ENCODE assay signal across 8 cellular contexts in genomic region chr16:569445-570254, GRCh38. TPM values are rescaled to one million over a fixed set of nuclear protein-coding genes. Genes with fewer than 3 reads are reported as not detected.
DNase-seq lines count a peak whose midpoint lies in the region; ATAC-seq, FAIRE-seq and TF ChIP-seq lines count a peak whose summit lies in the region.

Gene PIGQ, plus strand, starts transcription at chr16:569968. Its CDS starts 4,107 bp downstream, at chr16:574075.

- POLR2A ChIA-PET in A673 (lab: Charles Lee; ENCODE audit: low non-redundant PET), result no interaction called here
- POLR2A ChIA-PET in WTC11 (lab: Charles Lee), result interaction anchor here (1.2 kb wide), 1 partner anchor 18 kb away, joined by 3 read pairs; no protein-coding TSS in a partner anchor

- FAIRE-seq in GM18507 (lab: Jason Lieb, UNC), result peak; percentile 48

- H3K4me3 Mint-ChIP-seq in IgD-negative memory B cell, result peak within 1 kb of the TSS; percentile 83 to 91 (median 88)
- peak within 1 kb of the TSS; percentile 85 for H3K4me3 Mint-ChIP-seq in WTC11

- H3K4me1 Mint-ChIP-seq in IgD-negative memory B cell (peaks cover 15 to 21% (median 19%) of the 10 kb centered on the region in 3 donors), WTC11 (peaks cover 27% of the 10 kb centered on the region)

- peak within 1 kb of the TSS; percentile 60 for H3K9ac ChIP-seq in mammary epithelial cell (ENCODE audit: insufficient read depth, low read length)

- dilution Hi-C loops in mammary epithelial cell (cut with HindIII; ENCODE audit: low sequenced_read_pairs), result loop anchor here (5.0 kb wide), 1 partner anchor 48 kb away; no protein-coding TSS in a partner anchor

- ATAC-seq in WTC11, result peak; percentile 70
- no peak for ATAC-seq in GM19035 (IDR thresholded peaks at IDR 0.05; ENCODE audit: unreplicated experiment)

- intact Hi-C loops in A673 (cut with micrococcal nuclease; ENCODE audit: unreplicated experiment), result no loop called here
- intact Hi-C loops in mammary epithelial cell (cut with micrococcal nuclease), result loop anchor here (1.0 kb wide), 1 partner anchor 23 kb away; no protein-coding TSS in a partner anchor

- in situ Hi-C loops in mammary epithelial cell (cut with MboI; ENCODE audit: low sequenced_read_pairs in 2 of 2), result no loop called here

- H3K9me3 Mint-ChIP-seq in IgD-negative memory B cell (no peaks in the 10 kb centered on the region), WTC11 (no peaks in the 10 kb centered on the region)

- H3K4me3 ChIP-seq in A673 (ENCODE audit: low read depth, low read length, poor library complexity, severe bottlenecking) (peak within 1 kb of the TSS; percentile 98), mammary epithelial cell (replicated peaks in 1 of 3; ENCODE audit: insufficient read depth in 1 of 3, low read depth in 2 of 3, low read length in 3 of 3) (peak within 1 kb of the TSS; percentile 52 to 79 (median 66)), skin epidermis (peak within 1 kb of the TSS; percentile 72 to 98 (median 95))

- peak within 1 kb of the TSS; percentile 84 to 99 (median 93) for H3K27ac Mint-ChIP-seq in IgD-negative memory B cell
- peak within 1 kb of the TSS; percentile 95 for H3K27ac Mint-ChIP-seq in WTC11

- no peaks in the 10 kb centered on the region for H3K27me3 Mint-ChIP-seq in IgD-negative memory B cell
- H3K27me3 Mint-ChIP-seq in WTC11 (ENCODE audit: low read depth), result no peaks in the 10 kb centered on the region; the same call in 1 of the 2 replicates

- no peaks in the 10 kb centered on the region for H3K36me3 ChIP-seq in A673 (ENCODE audit: insufficient read depth, low read length, poor library complexity, severe bottlenecking)
- no peaks in the 10 kb centered on the region for H3K36me3 ChIP-seq in mammary epithelial cell (ENCODE audit: insufficient read depth, low read length)

- H3K27me3 ChIP-seq in A673 (replicated peaks; ENCODE audit: insufficient read depth, low read depth, low read length, poor library complexity) (no peaks in the 10 kb centered on the region), mammary epithelial cell (ENCODE audit: insufficient read depth, low read length) (no peaks in the 10 kb centered on the region)

- CTCF ChIA-PET in A673 (lab: Charles Lee), result no interaction called here
- CTCF ChIA-PET in WTC11 (lab: Charles Lee), result interaction anchor here (1.0 to 1.7 kb wide), 5 partner anchors 7 to 36 kb away, joined by 3 to 6 read pairs (median 4); no protein-coding TSS in a partner anchor
- CTCF ChIA-PET in mammary epithelial cell (lab: Charles Lee; ENCODE audit: low non-redundant PET), result no interaction called here

- TF ChIP-seq CTCF in A673 (conservative IDR thresholded peaks at IDR 0.05; ENCODE audit: low read depth, low read length) (no peak), WTC11 (IDR thresholded peaks at IDR 0.05) (no peak), mammary epithelial cell (conservative IDR thresholded peaks at IDR 0.05 in 1 of 2, IDR thresholded peaks at IDR 0.05 in 1 of 2; ENCODE audit: extremely low read depth in 1 of 2, insufficient read depth in 1 of 2, low read depth in 1 of 2, low read length in 2 of 2) (no peak)

- peak within 1 kb of the TSS; percentile 95 for H3K4me2 ChIP-seq in mammary epithelial cell (ENCODE audit: insufficient read depth, low read depth, low read length)

- H3K4me1 ChIP-seq in A673 (ENCODE audit: insufficient read depth, low read length, poor library complexity, severe bottlenecking), result peaks cover 11% of the 10 kb centered on the region
- peaks cover 22% of the 10 kb centered on the region for H3K4me1 ChIP-seq in mammary epithelial cell (ENCODE audit: insufficient read depth, low read length)

- peaks cover 36% of the 10 kb centered on the region for H3K79me2 ChIP-seq in mammary epithelial cell (ENCODE audit: insufficient read depth, low read length)

- peak within 1 kb of the TSS; percentile 87 for H3K27ac ChIP-seq in A673 (ENCODE audit: low read depth, low read length, poor library complexity, severe bottlenecking)
- H3K27ac ChIP-seq in mammary epithelial cell (ENCODE audit: insufficient read depth, low read depth, low read length), result peak within 1 kb of the TSS; percentile 34
- H3K27ac ChIP-seq in skin epidermis, result peak within 1 kb of the TSS; percentile 56 to 93 (median 87)

- peaks cover 2% of the 10 kb centered on the region for H4K20me1 ChIP-seq in mammary epithelial cell (ENCODE audit: insufficient read depth, low read length)

- DNase-seq in A673 (ENCODE audit: low spot score), result peak; percentile 79
- DNase-seq in GM18507 (ENCODE audit: extremely low spot score, insufficient read length, low read depth), result peak; percentile 86
- peak; percentile 80 for DNase-seq in WTC11 (ENCODE audit: low spot score)
- DNase-seq in mammary epithelial cell, result peak; percentile 55
- peak; percentile 95 for DNase-seq in iPS-NIHi11 (ENCODE audit: low spot score)

- peak within 1 kb of the TSS; percentile 94 for H2AFZ ChIP-seq in mammary epithelial cell (ENCODE audit: low read depth, low read length)

- WGBS in mammary epithelial cell (ENCODE audit: low coverage, missing lambda C conversion rate), result 0% methylated on average over 2 of the region's 87 CpGs

- BruUV-seq in A673 (replicated peaks; lab: Mats Ljungman, UMichigan), result no TSS peak
- BruUV-seq in mammary epithelial cell (replicated peaks; lab: Mats Ljungman, UMichigan), result no TSS peak

- no peaks in the 10 kb centered on the region for H3K9me3 ChIP-seq in A673 (ENCODE audit: low read depth, low read length, poor library complexity, severe bottlenecking)
- H3K9me3 ChIP-seq in mammary epithelial cell (replicated peaks; ENCODE audit: insufficient read depth, low read length), result no peaks in the 10 kb centered on the region

- H3K36me3 Mint-ChIP-seq in IgD-negative memory B cell, result no peaks in the 10 kb centered on the region
- H3K36me3 Mint-ChIP-seq in WTC11, result no peaks in the 10 kb centered on the region

TF ChIP-seq in WTC11, 78 proteins besides CTCF, POLR2A, EP300 and RAD21:
- TF ChIP-seq GABPB1 (CRISPR knock-in tag; IDR thresholded peaks at IDR 0.05), result peak; percentile 22; the same call in 1 of the 2 replicates
- TF ChIP-seq ATF1 (CRISPR knock-in tag; IDR thresholded peaks at IDR 0.05), result no peak
- TF ChIP-seq MLX (CRISPR knock-in tag; IDR thresholded peaks at IDR 0.05), result no peak
- no peak for TF ChIP-seq ELF4 (CRISPR knock-in tag; IDR thresholded peaks at IDR 0.05; ENCODE audit: low read depth)
- TF ChIP-seq ETV6 (CRISPR knock-in tag; IDR thresholded peaks at IDR 0.05), result no peak
- TF ChIP-seq ZNF423 (CRISPR knock-in tag; IDR thresholded peaks at IDR 0.05), result 0 out of 2 replicates have a peak, but pooled peaks have one; percentile 20
- no peak for TF ChIP-seq MXD4 (CRISPR knock-in tag; IDR thresholded peaks at IDR 0.05; ENCODE audit: borderline replicate concordance)
- no peak for TF ChIP-seq ZNF121 (CRISPR knock-in tag; IDR thresholded peaks at IDR 0.05)
- TF ChIP-seq ESRRA (CRISPR knock-in tag; IDR thresholded peaks at IDR 0.05; ENCODE audit: borderline replicate concordance), result no peak
- no peak for TF ChIP-seq ZSCAN18 (CRISPR knock-in tag; IDR thresholded peaks at IDR 0.05)
- TF ChIP-seq USF2 (CRISPR knock-in tag; IDR thresholded peaks at IDR 0.05), result no peak
- no peak for TF ChIP-seq ZMAT4 (CRISPR knock-in tag; IDR thresholded peaks at IDR 0.05)

RNA-seq across cellular contexts. Expression of gene PIGQ, which starts in this region (rescaled TPM):
- 59.4 and 65.7 TPM in 2 replicates for total RNA-seq in A673 (2021)
- polyA plus RNA-seq in IgD-negative memory B cell, result 18.9 TPM
- 57.7 to 63.7 TPM (median 60.8 TPM) in 3 replicates for total RNA-seq in WTC11 (2021)
- 10 to 100 TPM; 24.7 to 45.5 TPM for total RNA-seq in mammary epithelial cell
- polyA plus RNA-seq in mammary epithelial cell, result 34.6 TPM
- polyA minus RNA-seq in mammary epithelial cell, result 44.1 TPM

Comparison
In these comparisons a context has a peak if more than half of its experiments do, and no peak if none do; other contexts are left out.
1. H3K27ac ChIP-seq: peak in every context shown above with its lines; median percentile 87 in A673; 87 in skin epidermis; 34 in mammary epithelial cell.